Comparison of ENCODE assay signal across 15 cellular contexts in the genomic region with DNA sequence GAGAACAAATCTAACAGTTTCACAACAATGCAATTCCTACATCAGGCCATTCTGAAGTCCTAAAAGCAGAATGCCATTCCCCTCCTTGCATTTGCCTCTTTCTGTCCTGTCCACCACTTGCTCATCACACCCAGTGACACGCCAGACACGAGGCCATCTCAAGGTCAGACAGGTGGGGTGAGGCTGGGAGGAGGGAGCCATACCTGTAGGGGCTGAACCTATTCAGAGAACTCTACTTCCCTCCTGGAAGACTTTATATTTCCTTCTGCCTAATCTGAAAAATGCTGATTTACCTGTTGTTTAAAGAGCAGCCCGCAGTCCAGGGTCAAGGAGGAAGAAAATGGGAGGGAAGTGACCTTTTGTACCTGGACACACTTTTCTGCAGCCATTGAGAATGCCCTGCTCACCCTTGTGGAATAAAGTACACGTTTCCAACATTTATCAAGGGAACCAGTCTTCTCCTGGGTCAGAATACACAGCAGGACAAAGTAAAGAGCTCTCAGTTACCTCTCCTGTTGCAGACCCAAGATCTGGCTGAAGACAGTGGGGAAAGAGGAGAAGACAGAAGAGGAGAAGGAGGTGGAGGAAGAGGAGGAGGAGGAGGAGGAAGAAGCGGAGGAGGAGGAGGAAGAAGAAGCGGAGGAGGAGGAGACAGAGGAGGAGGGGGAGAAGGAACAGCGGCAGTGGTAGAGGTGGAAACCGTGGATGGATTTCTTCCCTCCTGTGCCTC. TPM values are rescaled to one million over a fixed set of nuclear protein-coding genes. Genes with fewer than 3 reads are reported as not detected.
DNase-seq lines count a peak whose midpoint lies in the region; ATAC-seq, FAIRE-seq and TF ChIP-seq lines count a peak whose summit lies in the region.
"Had no signal": no experiment of that assay in that cellular context is flagged by ENCODE, and none has a peak within 500 bp of the region (broad histone marks: within the 10 kb centered on the region; RNA-seq: fewer than 3 reads in every experiment).

No MANE protein-coding gene starts in this region.

- peak overlapping the region; percentile 96 for H3K4me3 Mint-ChIP-seq in memory B cell

- no peaks in the 10 kb centered on the region for H3K4me1 ChIP-seq in HEK293 (ENCODE audit: control insufficient read depth, insufficient read depth, low read length)
- peaks cover 30% of the 10 kb centered on the region for H3K4me1 ChIP-seq in GM12878 (ENCODE audit: control insufficient read depth, insufficient read depth, low read length)
- no peaks in the 10 kb centered on the region for H3K4me1 ChIP-seq in thymus (ENCODE audit: control insufficient read depth, insufficient read depth, low read length)
- no peaks in the 10 kb centered on the region for H3K4me1 ChIP-seq in uterus

- SMC1A ChIA-PET in GM12878 (lab: Charles Lee; ENCODE audit: uncharacterized antibody, unreplicated experiment), result interaction anchor here (0.5 to 12.9 kb wide), 13 partner anchors 11 to 1035 kb away, joined by 3 to 305 read pairs (median 20); a partner anchor contains a TSS

- no peak for FAIRE-seq in GM12878 (lab: Jason Lieb, UNC)

- intact Hi-C loops in GM12878 (cut with micrococcal nuclease; ENCODE audit: unreplicated experiment) (loop anchor here (10.0 kb wide), 2 partner anchors 488 to 978 kb away; a partner anchor contains a TSS), uterus (cut with DNase I; ENCODE audit: low total_unique reads) (no loop called here)

- H3K36me3 ChIP-seq in HEK293 (ENCODE audit: control insufficient read depth in 2 of 2, insufficient read depth in 1 of 2, low read length in 2 of 2) (no peaks in the 10 kb centered on the region), GM12878 (ENCODE audit: control insufficient read depth in 2 of 2, insufficient read depth in 2 of 2, low read length in 1 of 2) (no peaks in the 10 kb centered on the region), thymus (ENCODE audit: control insufficient read depth, insufficient read depth) (no peaks in the 10 kb centered on the region), uterus (no peaks in the 10 kb centered on the region)
- H3K36me3 ChIP-seq: WERI-Rb-1 had no signal

- peak overlapping the region; percentile 93 for H3K9ac ChIP-seq in GM12878 (ENCODE audit: control insufficient read depth, insufficient read depth, low read length)

- WGBS in GM12878 (ENCODE audit: insufficient coverage, insufficient replicate concordance, low lambda C conversion rate, missing lambda C conversion rate), result 2% methylated on average over 8 of the region's 8 CpGs
- WGBS in thymus, result 92% methylated on average over 8 of the region's 8 CpGs

- no peaks in the 10 kb centered on the region for H4K20me1 ChIP-seq in GM12878 (ENCODE audit: control insufficient read depth, insufficient read depth)

- RAD21 ChIA-PET in GM12878 (lab: Charles Lee; ENCODE audit: unreplicated experiment), result interaction anchor here (1.0 to 19.3 kb wide), 11 partner anchors 8 to 579 kb away, joined by 3 to 362 read pairs (median 8); a partner anchor contains a TSS

- in situ Hi-C loops in GM12878 (cut with MboI), result loop anchor here (10.0 kb wide), 1 partner anchor 988 kb away; no protein-coding TSS in a partner anchor

- no TSS peak for BruUV-seq in GM12878 (replicated peaks; lab: Mats Ljungman, UMichigan)

- peak overlapping the region; percentile 88 for H3K27ac Mint-ChIP-seq in memory B cell

- H3K36me3 Mint-ChIP-seq in memory B cell, result peaks cover 16% of the 10 kb centered on the region

- ATAC-seq in GM12878, result peak; percentile 11
- no peak for ATAC-seq in memory B cell (ENCODE audit: low read depth)

- peak overlapping the region; percentile 11 for H2AFZ ChIP-seq in GM12878 (ENCODE audit: control insufficient read depth, low read depth, low read length)

- no peaks in the 10 kb centered on the region for H3K9me3 Mint-ChIP-seq in memory B cell

- TF ChIP-seq POLR2A in GM12878 (IDR thresholded peaks at IDR 0.05; ENCODE audit: low read depth, low read length) (peak; percentile 32), uterus (IDR thresholded peaks at IDR 0.05) (no peak)

- POLR2A ChIA-PET in HEK293 (lab: Yijun Ruan, JAX) (no interaction called here), GM12878 (lab: Charles Lee) (interaction anchor here (0.6 to 9.8 kb wide), 12 partner anchors 10 to 514 kb away, joined by 3 to 174 read pairs (median 7); no protein-coding TSS in a partner anchor)

- TF ChIP-seq EP300 in GM12878 (IDR thresholded peaks at IDR 0.05; ENCODE audit: borderline replicate concordance in 1 of 2, control insufficient read depth in 1 of 2, low read depth in 2 of 2, low read length in 2 of 2), result no peak

- no peaks in the 10 kb centered on the region for H3K9me3 ChIP-seq in HEK293 (ENCODE audit: control insufficient read depth, insufficient read depth, low read depth, low read length)
- no peaks in the 10 kb centered on the region for H3K9me3 ChIP-seq in GM12878 (replicated peaks; ENCODE audit: control insufficient read depth, insufficient read depth, low read length)
- no peaks in the 10 kb centered on the region for H3K9me3 ChIP-seq in thymus (ENCODE audit: control insufficient read depth)
- no peaks in the 10 kb centered on the region for H3K9me3 ChIP-seq in uterus

- no peak for TF ChIP-seq CTCF in HEK293 (tag by site-specific recombination; IDR thresholded peaks at IDR 0.05)
- no peak for TF ChIP-seq CTCF in GM12878 (IDR thresholded peaks at IDR 0.05 in 2 of 3, conservative IDR thresholded peaks at IDR 0.05 in 1 of 3; ENCODE audit: control insufficient read depth in 2 of 3, extremely low read depth in 1 of 3, insufficient read depth in 1 of 3, low read depth in 3 of 3, low read length in 3 of 3)
- no peak for TF ChIP-seq CTCF in uterus (IDR thresholded peaks at IDR 0.05)

- no peak overlapping the region for H3K27ac ChIP-seq in HEK293 (ENCODE audit: extremely low read depth, low read depth, low read length)
- peak overlapping the region; percentile 98 for H3K27ac ChIP-seq in GM12878 (ENCODE audit: control insufficient read depth, insufficient read depth)
- peak overlapping the region; percentile 66 for H3K27ac ChIP-seq in thymus (ENCODE audit: low read depth)
- H3K27ac ChIP-seq in uterus, result no peak overlapping the region
- H3K27ac ChIP-seq: WERI-Rb-1 had no signal

- H3K4me3 ChIP-seq in HEK293 (ENCODE audit: low read depth, low read length), result no peak overlapping the region
- peak overlapping the region; percentile 89 for H3K4me3 ChIP-seq in GM12878
- H3K4me3 ChIP-seq in thymus (ENCODE audit: low read length), result no peak overlapping the region
- no peak overlapping the region for H3K4me3 ChIP-seq in uterus

- H3K79me2 ChIP-seq in GM12878 (ENCODE audit: control insufficient read depth, insufficient read depth, low read length), result peaks cover 57% of the 10 kb centered on the region

- CTCF ChIA-PET in HEK293 (lab: Yijun Ruan, JAX), result interaction anchor here (0.5 to 3.5 kb wide), 4 partner anchors 14 to 405 kb away, joined by 3 to 16 read pairs (median 6); no protein-coding TSS in a partner anchor
- CTCF ChIA-PET in GM12878 (lab: Yijun Ruan, JAX), result interaction anchor here (0.7 to 15.0 kb wide), 8 partner anchors 9 to 486 kb away, joined by 3 to 219 read pairs (median 24); no protein-coding TSS in a partner anchor

- DNase-seq in GM12878 (ENCODE audit: low read depth, low spot score), result no peak
- no peak for DNase-seq in memory B cell (ENCODE audit: low spot score in 2 of 2)
- no peak for DNase-seq in dedifferentiated amniotic fluid mesenchymal stem cell (ENCODE audit: extremely low spot score)
- no peak for DNase-seq in activated CD4-positive, alpha-beta T cell treated with anti-CD3 and anti-CD28 coated beads, Interleukin-2, amount 50 U/mL, for 1 hour
- DNase-seq in uterus, result no peak
- no peak for DNase-seq in nucleus accumbens (lab: John Stamatoyannopoulos, UW)
- DNase-seq: activated CD8-positive, alpha-beta memory T cell treated with anti-CD3 and anti-CD28 coated beads, Interleukin-2, amount 50 U/mL, for 4 hours; NCI-H2107; NK-92 treated with Interleukin-12 subunit alpha and Interleukin-12 subunit beta, amount 100 ng/mL, for 24 hours; WERI-Rb-1 had no signal

- H3K27me3 Mint-ChIP-seq in memory B cell, result no peaks in the 10 kb centered on the region

- peaks cover 52% of the 10 kb centered on the region for H3K4me1 Mint-ChIP-seq in memory B cell

- H3K27me3 ChIP-seq in GM12878 (replicated peaks in 1 of 2; ENCODE audit: control insufficient read depth in 2 of 2, insufficient read depth in 2 of 2, low read length in 1 of 2), result no peaks in the 10 kb centered on the region
- no peaks in the 10 kb centered on the region for H3K27me3 ChIP-seq in thymus (ENCODE audit: control insufficient read depth, insufficient read depth)
- H3K27me3 ChIP-seq in uterus, result no peaks in the 10 kb centered on the region

- H3K4me2 ChIP-seq in GM12878 (ENCODE audit: control insufficient read depth, insufficient read depth), result peak overlapping the region; percentile 94

- no peak for TF ChIP-seq RAD21 in GM12878 (IDR thresholded peaks at IDR 0.05; ENCODE audit: insufficient read depth, low read depth, low read length)

RNA-seq across cellular contexts. Expression of a gene that starts 1.1 kb away (rescaled TPM):
- total RNA-seq in GM12878 (2013; cell fraction: nucleolus; rRNA removed), result 275 and 310 TPM in 2 replicates
- total RNA-seq in GM12878 (2014; rRNA removed), result 113 and 114 TPM in 2 replicates
- 121 and 122 TPM in 2 replicates for total RNA-seq in GM12878 (2014; rRNA removed; fragmentation: Illumina TruSeq; extraction: Trizol)
- total RNA-seq in GM12878 (2021), result 103 and 107 TPM in 2 replicates
- 81.4 TPM for polyA plus RNA-seq in GM12878 (2011; ENCODE audit: low read depth)
- polyA plus RNA-seq in GM12878 (2011; rRNA removed), result 58.9 and 84.8 TPM in 2 replicates
- 43.9 and 56.1 TPM in 2 replicates for polyA plus RNA-seq in GM12878 (2011; cell fraction: cytosol; rRNA removed)
- polyA plus RNA-seq in GM12878 (2011; cell fraction: nucleus; rRNA removed), result 198 and 209 TPM in 2 replicates
- 105 and 141 TPM in 2 replicates for polyA plus RNA-seq in GM12878 (2012)
- polyA plus RNA-seq in GM12878 (2014; fragmentation: Illumina TruSeq; extraction: Trizol), result 156 and 162 TPM in 2 replicates
- 100 to 1,000 TPM; 165 to 201 TPM for polyA plus RNA-seq in GM12878 (2014; fragmentation: Nextera tagmentation; extraction: Ambion mirVana)
- polyA plus RNA-seq in GM12878 (2014; rRNA removed), result 75.0 and 79.5 TPM in 2 replicates
- polyA plus RNA-seq in GM12878 (2016; fragmentation: Nextera tagmentation; extraction: Ambion mirVana), result 100 to 1,000 TPM; 156 to 158 TPM
- 60.2 and 69.3 TPM in 2 replicates for polyA minus RNA-seq in GM12878 (2011; rRNA and poly(A)+ RNA removed)
- 31.5 and 35.9 TPM in 2 replicates for polyA minus RNA-seq in GM12878 (2011; cell fraction: cytosol; rRNA and poly(A)+ RNA removed)
- polyA minus RNA-seq in GM12878 (2011; cell fraction: nucleus; rRNA and poly(A)+ RNA removed), result 126 and 166 TPM in 2 replicates
- 11.2 TPM for polyA plus RNA-seq in thymus
- total RNA-seq in uterus, result 1 to 10 TPM in 2 of 4 donors, under 1 TPM in 1, not detected in 1; 0.67 to 3.9 (median 1.8) TPM
- total RNA-seq: pulmonary artery endothelial cell, SK-MEL-5 had no signal

RNA-seq across cellular contexts. Expression of a gene that starts 31.8 kb away (rescaled TPM):
- not detected in 2 replicates for total RNA-seq in GM12878 (2013; cell fraction: nucleolus; rRNA removed)
- total RNA-seq in GM12878 (2014; rRNA removed) (0.06 and 0.11 TPM in 2 replicates), GM12878 (2014; rRNA removed; fragmentation: Illumina TruSeq; extraction: Trizol) (not detected in 2 replicates), GM12878 (2021) (0.10 TPM in 1 of 2 replicates, not detected in the other), uterus (under 1 TPM in 1 of 4 donors, not detected in 3; 0.28 TPM)
- not detected for polyA plus RNA-seq in GM12878 (2011; ENCODE audit: low read depth)
- polyA plus RNA-seq in GM12878 (2011; rRNA removed) (0.14 TPM in 1 of 2 replicates, not detected in the other), GM12878 (2014; fragmentation: Illumina TruSeq; extraction: Trizol) (0.08 and 0.09 TPM in 2 replicates), GM12878 (2014; fragmentation: Nextera tagmentation; extraction: Ambion mirVana) (under 1 TPM in 1 of 2 experiments, not detected in 1; 0.07 TPM), GM12878 (2014; rRNA removed) (not detected in 2 replicates), GM12878 (2016; fragmentation: Nextera tagmentation; extraction: Ambion mirVana) (under 1 TPM in 1 of 2 experiments, not detected in 1; 0.13 TPM), thymus (38.4 TPM)
- 0.03 TPM in 1 of 2 replicates, not detected in the other for polyA plus RNA-seq in GM12878 (2011; cell fraction: cytosol; rRNA removed)
- polyA plus RNA-seq in GM12878 (2011; cell fraction: nucleus; rRNA removed), result not detected in 2 replicates
- 0.06 and 0.08 TPM in 2 replicates for polyA plus RNA-seq in GM12878 (2012)
- polyA minus RNA-seq in GM12878 (2011; rRNA and poly(A)+ RNA removed), result not detected in 2 replicates
- polyA minus RNA-seq in GM12878 (2011; cell fraction: cytosol; rRNA and poly(A)+ RNA removed), result not detected in 2 replicates
- not detected in 2 replicates for polyA minus RNA-seq in GM12878 (2011; cell fraction: nucleus; rRNA and poly(A)+ RNA removed)
- total RNA-seq: MCF 10A, pulmonary artery endothelial cell, SK-MEL-5 had no signal

Comparison
In these comparisons a context has a peak if more than half of its experiments do, and no peak if none do; other contexts are left out.
1. H3K27ac ChIP-seq: peak in GM12878 (single experiment) and thymus (single experiment); none in HEK293 (single experiment) and uterus (0 of 2).
2. RNA of a gene that starts 1.1 kb away (total RNA-seq): 103 to 310 TPM in GM12878; 0.67 to 3.9 TPM in uterus; every median in the first group is over 10 times any median in the second.